ENCODE assay signal across 18 cellular contexts in genomic region chr4:6724461-6725111, GRCh38. TPM values are rescaled to one million over a fixed set of nuclear protein-coding genes. Genes with fewer than 3 reads are reported as not detected.
A peak's percentile ranks its signal among the peaks of the same experiment; 100 is the strongest.
DNase-seq lines count a peak whose midpoint lies in the region; ATAC-seq and TF ChIP-seq lines count a peak whose summit lies in the region.
"Had no signal": no experiment of that assay in that cellular context is flagged by ENCODE, and none has a peak within 500 bp of the region (broad histone marks: within the 10 kb centered on the region; RNA-seq: fewer than 3 reads in every experiment).

No MANE protein-coding gene starts in this region.

- ATAC-seq in stimulated activated naive CD8-positive, alpha-beta T cell treated with anti-CD3 and anti-CD28 coated beads, Interleukin-15, Interleukin-2, amounts not matched to agents 100 U/mL and 50 U/mL, for 24 hours: no peak
- ATAC-seq: Panc1 had no signal

- peak overlapping the region in 1 of 2 experiments; percentile 90 for H3K14ac ChIP-seq in mesenchymal stem cell (ENCODE audit: low read length in 2 of 2)

- H3K4ac ChIP-seq in mesenchymal stem cell (ENCODE audit: low read depth in 1 of 2, low read length in 2 of 2): peak overlapping the region in 1 of 2 experiments; percentile 32

- BruUV-seq in mammary epithelial cell (replicated peaks; lab: Mats Ljungman, UMichigan): no TSS peak

- no peaks in the 10 kb centered on the region for H3K79me1 ChIP-seq in mesenchymal stem cell (replicated peaks; ENCODE audit: low read length, poor library complexity, severe bottlenecking)

- H4K91ac ChIP-seq in mesenchymal stem cell (ENCODE audit: low read length): peak overlapping the region; percentile 77

- dilution Hi-C loops in mammary epithelial cell (cut with HindIII; ENCODE audit: low sequenced_read_pairs): no loop called here

- intact Hi-C loops in mammary epithelial cell (cut with micrococcal nuclease): loop anchor here (5.0 kb wide), 2 partner anchors 248 to 263 kb away; no protein-coding TSS in a partner anchor

- no peaks in the 10 kb centered on the region for H3K79me2 ChIP-seq in mammary epithelial cell (ENCODE audit: insufficient read depth, low read length)
- H3K79me2 ChIP-seq: hepatocyte, parathyroid adenoma had no signal

- H3K9me3 ChIP-seq in NT2/D1 (ENCODE audit: insufficient read depth, low read length): no peaks in the 10 kb centered on the region
- H3K9me3 ChIP-seq in mammary epithelial cell (replicated peaks; ENCODE audit: insufficient read depth, low read length): no peaks in the 10 kb centered on the region
- no peaks in the 10 kb centered on the region for H3K9me3 ChIP-seq in mesenchymal stem cell (ENCODE audit: control insufficient read depth, low read length)
- H3K9me3 ChIP-seq: esophagus squamous epithelium, transverse colon had no signal

- no peak for DNase-seq in NT2/D1 (ENCODE audit: low read depth, low spot score)
- DNase-seq in mammary epithelial cell: no peak
- DNase-seq in mesenchymal stem cell: peak; percentile 63
- DNase-seq in stimulated activated naive CD8-positive, alpha-beta T cell treated with anti-CD3 and anti-CD28 coated beads, Interleukin-15, Interleukin-2, amounts not matched to agents 100 U/mL and 50 U/mL, for 24 hours: no peak
- no peak for DNase-seq in HUDEP-2 (lab: John Stamatoyannopoulos, UW; ENCODE audit: unreplicated experiment in 76 of 76)
- DNase-seq in NCI-H524 treated with DMSO at 0.1 percent for 48 hours (lab: John Stamatoyannopoulos, UW): no peak
- DNase-seq: activated CD4-positive, alpha-beta T cell treated with anti-CD3 and anti-CD28 coated beads, Interleukin-2, amount 50 U/mL, for 4 hours; DMS53; esophagus squamous epithelium; kidney glomerular epithelial cell; NCI-H774; transverse colon had no signal

- in situ Hi-C loops in mammary epithelial cell (cut with MboI; ENCODE audit: low sequenced_read_pairs in 2 of 2): loop anchor here (5.0 to 25.0 kb wide), 3 partner anchors 38 to 338 kb away; partner anchors contain the start of gene GRPEL1 (in 2 of the 2)

- H3K9ac ChIP-seq in NT2/D1 (ENCODE audit: insufficient read length, low read depth) (peak overlapping the region; percentile 22), mammary epithelial cell (ENCODE audit: insufficient read depth, low read length) (no peak overlapping the region), mesenchymal stem cell (ENCODE audit: low read length) (peak overlapping the region; percentile 26)
- H3K9ac ChIP-seq: parathyroid adenoma had no signal

- H3K27ac ChIP-seq in mammary epithelial cell (ENCODE audit: insufficient read depth, low read depth, low read length) (no peak overlapping the region), mesenchymal stem cell (ENCODE audit: low read length, poor library complexity, severe bottlenecking) (no peak overlapping the region), temporal lobe (ENCODE audit: low read depth, low read length) (peak overlapping the region; percentile 51)
- H3K27ac ChIP-seq: C4-2B, esophagus squamous epithelium, hepatocyte, parathyroid adenoma, skin epidermis, transverse colon had no signal

- H2BK12ac ChIP-seq in mesenchymal stem cell (ENCODE audit: low read length in 2 of 2): peak overlapping the region in 1 of 2 experiments; percentile 82

- no peak overlapping the region for H3K4me3 ChIP-seq in NT2/D1 (ENCODE audit: insufficient read length, low read depth)
- H3K4me3 ChIP-seq in mammary epithelial cell (replicated peaks in 1 of 3; ENCODE audit: insufficient read depth in 1 of 3, low read depth in 2 of 3, low read length in 3 of 3): no peak overlapping the region
- H3K4me3 ChIP-seq in mesenchymal stem cell (ENCODE audit: insufficient read depth in 1 of 2, low read depth in 1 of 2, low read length in 2 of 2): no peak overlapping the region
- H3K4me3 ChIP-seq: esophagus squamous epithelium, hepatocyte, skin epidermis, transverse colon had no signal

- no peaks in the 10 kb centered on the region for H4K20me1 ChIP-seq in mammary epithelial cell (ENCODE audit: insufficient read depth, low read length)

- no peak overlapping the region for H2BK15ac ChIP-seq in mesenchymal stem cell (ENCODE audit: low read depth, poor library complexity, severe bottlenecking)

- H3K36me3 ChIP-seq in NT2/D1 (ENCODE audit: insufficient read depth, insufficient read length, low read length): no peaks in the 10 kb centered on the region
- no peaks in the 10 kb centered on the region for H3K36me3 ChIP-seq in mammary epithelial cell (ENCODE audit: insufficient read depth, low read length)
- no peaks in the 10 kb centered on the region for H3K36me3 ChIP-seq in mesenchymal stem cell (ENCODE audit: control insufficient read depth in 1 of 2, insufficient read depth in 2 of 2, low read depth in 1 of 2, low read length in 2 of 2)
- H3K36me3 ChIP-seq: esophagus squamous epithelium, transverse colon had no signal

- H2AK5ac ChIP-seq in mesenchymal stem cell (ENCODE audit: low read length, severe bottlenecking): no peak overlapping the region

- H2BK5ac ChIP-seq in mesenchymal stem cell (ENCODE audit: low read depth, low read length, poor library complexity, severe bottlenecking): no peak overlapping the region

- H4K8ac ChIP-seq in mesenchymal stem cell (ENCODE audit: low read length): peak overlapping the region; percentile 52

- H3K23ac ChIP-seq in mesenchymal stem cell (ENCODE audit: low read length in 2 of 2): no peak overlapping the region

- no peaks in the 10 kb centered on the region for H3K27me3 ChIP-seq in NT2/D1 (ENCODE audit: insufficient read depth, insufficient read length)
- no peaks in the 10 kb centered on the region for H3K27me3 ChIP-seq in mammary epithelial cell (ENCODE audit: insufficient read depth, low read length)
- no peaks in the 10 kb centered on the region for H3K27me3 ChIP-seq in mesenchymal stem cell (ENCODE audit: control insufficient read depth in 1 of 2, insufficient read depth in 1 of 2, low read length in 2 of 2)
- H3K27me3 ChIP-seq: esophagus squamous epithelium, hepatocyte, transverse colon had no signal

- H3K4me1 ChIP-seq in NT2/D1 (ENCODE audit: insufficient read depth, insufficient read length) (peaks cover 17% of the 10 kb centered on the region), mammary epithelial cell (ENCODE audit: insufficient read depth, low read length) (peaks cover 8% of the 10 kb centered on the region), mesenchymal stem cell (ENCODE audit: control insufficient read depth, insufficient read depth, low read depth, low read length) (peaks cover 26% of the 10 kb centered on the region)
- H3K4me1 ChIP-seq: parathyroid adenoma had no signal

- CTCF ChIA-PET in mammary epithelial cell (lab: Charles Lee; ENCODE audit: low non-redundant PET): interaction anchor here (0.7 kb wide), 1 partner anchor 150 kb away, joined by 3 read pairs; no protein-coding TSS in a partner anchor

- H3K18ac ChIP-seq in mesenchymal stem cell (ENCODE audit: low read depth in 1 of 2, low read length in 2 of 2): peak overlapping the region; percentile 50 to 61

- peak overlapping the region; percentile 77 for H2AFZ ChIP-seq in mammary epithelial cell (ENCODE audit: low read depth, low read length)
- no peak overlapping the region for H2AFZ ChIP-seq in mesenchymal stem cell (ENCODE audit: low read depth, low read length)
- H2AFZ ChIP-seq: hepatocyte, parathyroid adenoma had no signal

- 37% methylated on average over 14 of the region's 21 CpGs for WGBS in mammary epithelial cell (ENCODE audit: low coverage, missing lambda C conversion rate)
- WGBS in mesenchymal stem cell: 78% methylated on average over 21 of the region's 21 CpGs

- no peak for TF ChIP-seq CTCF in mammary epithelial cell (conservative IDR thresholded peaks at IDR 0.05 in 1 of 2, IDR thresholded peaks at IDR 0.05 in 1 of 2; ENCODE audit: extremely low read depth in 1 of 2, insufficient read depth in 1 of 2, low read depth in 1 of 2, low read length in 2 of 2)

- no peak overlapping the region for H2BK120ac ChIP-seq in mesenchymal stem cell (ENCODE audit: low read depth, low read length)

- H3K4me2 ChIP-seq in mammary epithelial cell (ENCODE audit: insufficient read depth, low read depth, low read length) (peak overlapping the region; percentile 5), mesenchymal stem cell (ENCODE audit: low read length, poor library complexity, severe bottlenecking) (no peak overlapping the region)
- H3K4me2 ChIP-seq: hepatocyte had no signal

RNA-seq across cellular contexts. Expression of gene BLOC1S4, which starts 8.6 kb away (rescaled TPM):
- 10 to 100 TPM; 14.1 to 15.3 TPM for total RNA-seq in mammary epithelial cell
- polyA plus RNA-seq in mammary epithelial cell: 14.7 TPM
- polyA minus RNA-seq in mammary epithelial cell: 0.26 TPM
- polyA plus RNA-seq in mesenchymal stem cell (2013, experiment 1 of 2): 19.9 TPM
- polyA plus RNA-seq in mesenchymal stem cell (2013, experiment 2 of 2): 19.9 TPM
- total RNA-seq in temporal lobe: 9.3 TPM

RNA-seq across cellular contexts. Expression of gene MRFAP1L1, which starts 14.9 kb away (rescaled TPM):
- total RNA-seq in mammary epithelial cell: 10 to 100 TPM; 34.0 to 35.9 TPM
- 38.6 TPM for polyA plus RNA-seq in mammary epithelial cell
- polyA minus RNA-seq in mammary epithelial cell: 12.8 TPM
- polyA plus RNA-seq in mesenchymal stem cell (2013, experiment 1 of 2): 41.0 TPM
- polyA plus RNA-seq in mesenchymal stem cell (2013, experiment 2 of 2): 43.0 TPM
- 81.1 TPM for total RNA-seq in temporal lobe

RNA-seq across cellular contexts. Expression of gene S100P, which starts 30.9 kb away (rescaled TPM):
- under 1 TPM in 1 of 2 donors, not detected in 1; 0.17 TPM for total RNA-seq in mammary epithelial cell
- polyA plus RNA-seq in mammary epithelial cell: 0.77 TPM
- polyA minus RNA-seq in mammary epithelial cell: not detected
- not detected for polyA plus RNA-seq in mesenchymal stem cell (2013, experiment 1 of 2)
- not detected for polyA plus RNA-seq in mesenchymal stem cell (2013, experiment 2 of 2)
- 2.0 TPM for total RNA-seq in temporal lobe

RNA-seq across cellular contexts. Expression of gene KIAA0232, which starts 57.9 kb away (rescaled TPM):
- total RNA-seq in mammary epithelial cell (10 to 100 TPM; 20.0 to 37.5 TPM), temporal lobe (51.9 TPM)
- polyA plus RNA-seq in mammary epithelial cell: 6.7 TPM
- 11.6 TPM for polyA minus RNA-seq in mammary epithelial cell
- polyA plus RNA-seq in mesenchymal stem cell (2013, experiment 1 of 2): 13.4 TPM
- polyA plus RNA-seq in mesenchymal stem cell (2013, experiment 2 of 2): 13.7 TPM
